ENCODE assay signal across 8 cellular contexts in genomic region chr6:75935473-75935793, GRCh38.
A peak's percentile ranks its signal among the peaks of the same experiment; 100 is the strongest.
DNase-seq lines count a peak whose midpoint lies in the region; ATAC-seq and TF ChIP-seq lines count a peak whose summit lies in the region.

No MANE protein-coding gene starts in this region.

- H3K4me1 Mint-ChIP-seq in WTC11 = peaks cover 11% of the 10 kb centered on the region

- H3K36me3 ChIP-seq in cardiac muscle cell = no peaks in the 10 kb centered on the region
- no peaks in the 10 kb centered on the region for H3K36me3 ChIP-seq in right lobe of liver
- no peaks in the 10 kb centered on the region for H3K36me3 ChIP-seq in upper lobe of right lung

- H3K4me3 Mint-ChIP-seq in WTC11 = peak overlapping the region; percentile 66

- H3K36me3 Mint-ChIP-seq in WTC11 = no peaks in the 10 kb centered on the region

- ATAC-seq in Right ventricle myocardium inferior (no peak), WTC11 (peak; percentile 40), right lobe of liver (no peak), upper lobe of right lung (no peak), HG03175 (IDR thresholded peaks at IDR 0.05; ENCODE audit: unreplicated experiment) (no peak), HG03565 (IDR thresholded peaks at IDR 0.05; ENCODE audit: unreplicated experiment) (no peak)

- WGBS in right lobe of liver (ENCODE audit: insufficient coverage, low coverage, low lambda C conversion rate, missing lambda C conversion rate) = 37% methylated on average over 7 of the region's 12 CpGs

- CTCF ChIA-PET in WTC11 (lab: Charles Lee) = interaction anchor here (0.9 to 2.6 kb wide), 15 partner anchors 11 to 942 kb away, joined by 3 to 34 read pairs (median 5); no protein-coding TSS in a partner anchor

- H3K27ac Mint-ChIP-seq in WTC11 = no peak overlapping the region

- TF ChIP-seq CTCF in cardiac muscle cell (IDR thresholded peaks at IDR 0.05; ENCODE audit: low read depth, low read length) = no peak
- TF ChIP-seq CTCF in WTC11 (IDR thresholded peaks at IDR 0.05) = no peak
- TF ChIP-seq CTCF in right lobe of liver (IDR thresholded peaks at IDR 0.05) = no peak
- TF ChIP-seq CTCF in upper lobe of right lung (IDR thresholded peaks at IDR 0.05) = no peak

- H3K27ac ChIP-seq in cardiac muscle cell (no peak overlapping the region), right lobe of liver (no peak overlapping the region), upper lobe of right lung (no peak overlapping the region)

- H3K27me3 Mint-ChIP-seq in WTC11 (ENCODE audit: low read depth) = peaks cover 73% of the 10 kb centered on the region

- POLR2A ChIA-PET in WTC11 (lab: Charles Lee) = no interaction called here

- H3K9me3 Mint-ChIP-seq in WTC11 = peaks cover 6% of the 10 kb centered on the region; the same call in 1 of the 2 replicates

- H3K27me3 ChIP-seq in cardiac muscle cell = no peaks in the 10 kb centered on the region
- H3K27me3 ChIP-seq in right lobe of liver = no peaks in the 10 kb centered on the region
- peaks cover 7% of the 10 kb centered on the region for H3K27me3 ChIP-seq in upper lobe of right lung

- intact Hi-C loops in Right ventricle myocardium inferior (cut with DNase I) = loop anchor here (2.0 to 10.0 kb wide), 3 partner anchors 415 to 929 kb away; no protein-coding TSS in a partner anchor
- intact Hi-C loops in right lobe of liver (cut with DNase I) = no loop called here
- intact Hi-C loops in upper lobe of right lung (cut with DNase I) = no loop called here

- H3K9me3 ChIP-seq in cardiac muscle cell (ENCODE audit: low read depth) (no peaks in the 10 kb centered on the region), right lobe of liver (no peaks in the 10 kb centered on the region), upper lobe of right lung (no peaks in the 10 kb centered on the region)

- H3K4me3 ChIP-seq in cardiac muscle cell = peak overlapping the region; percentile 4
- H3K4me3 ChIP-seq in right lobe of liver = peak overlapping the region; percentile 10 to 36 (median 31)
- peak overlapping the region; percentile 38 for H3K4me3 ChIP-seq in upper lobe of right lung

- DNase-seq in cardiac muscle cell (ENCODE audit: low read depth in 1 of 2, low spot score in 1 of 2) (no peak), Right ventricle myocardium inferior (ENCODE audit: missing footprints) (no peak), WTC11 (ENCODE audit: low spot score) (no peak), right lobe of liver (no peak), upper lobe of right lung (no peak), NCI-H446 (lab: John Stamatoyannopoulos, UW) (no peak)

- peaks cover 27% of the 10 kb centered on the region for H3K4me1 ChIP-seq in cardiac muscle cell (ENCODE audit: low read depth)
- peaks cover 0 to 7% (median 4%) of the 10 kb centered on the region in 4 donors for H3K4me1 ChIP-seq in right lobe of liver
- H3K4me1 ChIP-seq in upper lobe of right lung = peaks cover 10% of the 10 kb centered on the region

- TF ChIP-seq POLR2A in right lobe of liver (IDR thresholded peaks at IDR 0.05) = no peak

TF ChIP-seq in WTC11, 78 proteins besides CTCF, POLR2A, EP300 and RAD21 (continues in another document):
- TF ChIP-seq ZNF232 (CRISPR knock-in tag; IDR thresholded peaks at IDR 0.05) (no peak), ATF6 (CRISPR knock-in tag; IDR thresholded peaks at IDR 0.05) (no peak), CREM (CRISPR knock-in tag; IDR thresholded peaks at IDR 0.05) (no peak), SP1 (CRISPR knock-in tag; conservative IDR thresholded peaks at IDR 0.05) (no peak), SMAD4 (CRISPR knock-in tag; IDR thresholded peaks at IDR 0.05) (no peak), ZNF425 (CRISPR knock-in tag; conservative IDR thresholded peaks at IDR 0.05) (no peak), EMX1 (CRISPR knock-in tag; IDR thresholded peaks at IDR 0.05) (no peak), CBFB (CRISPR knock-in tag; IDR thresholded peaks at IDR 0.05; ENCODE audit: low read depth) (no peak)
- TF ChIP-seq, protein P1, sequence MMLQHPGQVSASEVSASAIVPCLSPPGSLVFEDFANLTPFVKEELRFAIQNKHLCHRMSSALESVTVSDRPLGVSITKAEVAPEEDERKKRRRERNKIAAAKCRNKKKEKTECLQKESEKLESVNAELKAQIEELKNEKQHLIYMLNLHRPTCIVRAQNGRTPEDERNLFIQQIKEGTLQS (CRISPR knock-in tag; conservative IDR thresholded peaks at IDR 0.05) = no peak
- TF ChIP-seq, protein P2, sequence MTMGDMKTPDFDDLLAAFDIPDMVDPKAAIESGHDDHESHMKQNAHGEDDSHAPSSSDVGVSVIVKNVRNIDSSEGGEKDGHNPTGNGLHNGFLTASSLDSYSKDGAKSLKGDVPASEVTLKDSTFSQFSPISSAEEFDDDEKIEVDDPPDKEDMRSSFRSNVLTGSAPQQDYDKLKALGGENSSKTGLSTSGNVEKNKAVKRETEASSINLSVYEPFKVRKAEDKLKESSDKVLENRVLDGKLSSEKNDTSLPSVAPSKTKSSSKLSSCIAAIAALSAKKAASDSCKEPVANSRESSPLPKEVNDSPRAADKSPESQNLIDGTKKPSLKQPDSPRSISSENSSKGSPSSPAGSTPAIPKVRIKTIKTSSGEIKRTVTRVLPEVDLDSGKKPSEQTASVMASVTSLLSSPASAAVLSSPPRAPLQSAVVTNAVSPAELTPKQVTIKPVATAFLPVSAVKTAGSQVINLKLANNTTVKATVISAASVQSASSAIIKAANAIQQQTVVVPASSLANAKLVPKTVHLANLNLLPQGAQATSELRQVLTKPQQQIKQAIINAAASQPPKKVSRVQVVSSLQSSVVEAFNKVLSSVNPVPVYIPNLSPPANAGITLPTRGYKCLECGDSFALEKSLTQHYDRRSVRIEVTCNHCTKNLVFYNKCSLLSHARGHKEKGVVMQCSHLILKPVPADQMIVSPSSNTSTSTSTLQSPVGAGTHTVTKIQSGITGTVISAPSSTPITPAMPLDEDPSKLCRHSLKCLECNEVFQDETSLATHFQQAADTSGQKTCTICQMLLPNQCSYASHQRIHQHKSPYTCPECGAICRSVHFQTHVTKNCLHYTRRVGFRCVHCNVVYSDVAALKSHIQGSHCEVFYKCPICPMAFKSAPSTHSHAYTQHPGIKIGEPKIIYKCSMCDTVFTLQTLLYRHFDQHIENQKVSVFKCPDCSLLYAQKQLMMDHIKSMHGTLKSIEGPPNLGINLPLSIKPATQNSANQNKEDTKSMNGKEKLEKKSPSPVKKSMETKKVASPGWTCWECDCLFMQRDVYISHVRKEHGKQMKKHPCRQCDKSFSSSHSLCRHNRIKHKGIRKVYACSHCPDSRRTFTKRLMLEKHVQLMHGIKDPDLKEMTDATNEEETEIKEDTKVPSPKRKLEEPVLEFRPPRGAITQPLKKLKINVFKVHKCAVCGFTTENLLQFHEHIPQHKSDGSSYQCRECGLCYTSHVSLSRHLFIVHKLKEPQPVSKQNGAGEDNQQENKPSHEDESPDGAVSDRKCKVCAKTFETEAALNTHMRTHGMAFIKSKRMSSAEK (CRISPR knock-in tag; IDR thresholded peaks at IDR 0.05; ENCODE audit: borderline replicate concordance) = no peak
